8 cellular contexts compared by ENCODE assay signal in genomic region chr10:61140765-61141392, GRCh38.
A peak's percentile ranks its signal among the peaks of the same experiment; 100 is the strongest.
DNase-seq lines count a peak whose midpoint lies in the region; ATAC-seq and TF ChIP-seq lines count a peak whose summit lies in the region.

No MANE protein-coding gene starts in this region.

- ATAC-seq in GM19455 (IDR thresholded peaks at IDR 0.05; ENCODE audit: unreplicated experiment): no peak
- ATAC-seq in GM18505 (IDR thresholded peaks at IDR 0.05; ENCODE audit: unreplicated experiment): no peak

- 28 to 29% methylated on average over 7 of the region's 7 CpGs for WGBS in thyroid gland, 2 donors

- H3K27me3 ChIP-seq in HAP-1 (ENCODE audit: low read depth) (no peaks in the 10 kb centered on the region), brain microvascular endothelial cell (replicated peaks) (no peaks in the 10 kb centered on the region), thyroid gland (no peaks in the 10 kb centered on the region)

- intact Hi-C loops in thyroid gland (cut with DNase I): no loop called here

- H3K4me3 ChIP-seq in HAP-1 (no peak overlapping the region), brain microvascular endothelial cell (ENCODE audit: low read depth, low read length) (no peak overlapping the region), thyroid gland (replicated peaks in 1 of 3) (no peak overlapping the region)

- H3K36me3 ChIP-seq in HAP-1 (replicated peaks): no peaks in the 10 kb centered on the region
- no peaks in the 10 kb centered on the region for H3K36me3 ChIP-seq in brain microvascular endothelial cell (replicated peaks)
- no peaks in the 10 kb centered on the region for H3K36me3 ChIP-seq in thyroid gland

- H3K4me1 ChIP-seq in HAP-1: peaks cover 8% of the 10 kb centered on the region
- H3K4me1 ChIP-seq in thyroid gland: no peaks in the 10 kb centered on the region

- TF ChIP-seq CTCF in brain microvascular endothelial cell (IDR thresholded peaks at IDR 0.05; ENCODE audit: low read depth, low read length, missing control alignments) (peak; percentile 58), thyroid gland (IDR thresholded peaks at IDR 0.05) (peak in 5 of 6 experiments; percentile 22 to 74 (median 65))

- peak; percentile 74 for DNase-seq in DMS53 treated with DMSO at 0.1 percent for 48 hours (lab: John Stamatoyannopoulos, UW; ENCODE audit: unreplicated experiment)
- DNase-seq in HAP-1 (ENCODE audit: low spot score in 2 of 2): peak; percentile 22 to 63
- DNase-seq in NCI-H2081 (lab: John Stamatoyannopoulos, UW): peak; percentile 35 to 67
- peak; percentile 62 for DNase-seq in brain microvascular endothelial cell
- DNase-seq in inferior parietal cortex (ENCODE audit: extremely low spot score): peak; percentile 90
- DNase-seq in thyroid gland: peak; percentile 17

- H3K9me3 ChIP-seq in HAP-1 (no peaks in the 10 kb centered on the region; the same call in 1 of the 2 replicates), thyroid gland (no peaks in the 10 kb centered on the region)

- H3K27ac ChIP-seq in brain microvascular endothelial cell (no peak overlapping the region), thyroid gland (no peak overlapping the region)

- no peak for TF ChIP-seq POLR2A in thyroid gland (IDR thresholded peaks at IDR 0.05)
- no peak for TF ChIP-seq POLR2A in GM18505 (IDR thresholded peaks at IDR 0.05; ENCODE audit: borderline replicate concordance, extremely low read depth, insufficient read depth, insufficient read length)

- in situ Hi-C loops in HAP-1 (cut with MboI; ENCODE audit: low sequenced_read_pairs) (loop anchor here (25.0 kb wide), 1 partner anchor 146 kb away; no protein-coding TSS in a partner anchor), brain microvascular endothelial cell (cut with HindIII; ENCODE audit: low pct_ligation_motif_present, low sequenced_read_pairs) (no loop called here)

Comparison
In these comparisons a context has a peak if more than half of its experiments do, and no peak if none do; other contexts are left out.
1. DNase-seq: peak in every context shown above with its lines; median percentile 90 in inferior parietal cortex; 74 in DMS53 treated with DMSO at 0.1 percent for 48 hours; 62 in brain microvascular endothelial cell; 51 in NCI-H2081; 42 in HAP-1; 17 in thyroid gland.